Comparison of ENCODE assay signal across 19 cellular contexts in genomic region chr2:42973771-42974170, GRCh38.
A peak's percentile ranks its signal among the peaks of the same experiment; 100 is the strongest.
DNase-seq lines count a peak whose midpoint lies in the region; ATAC-seq, FAIRE-seq and TF ChIP-seq lines count a peak whose summit lies in the region.
"Had no signal": no experiment of that assay in that cellular context is flagged by ENCODE, and none has a peak within 500 bp of the region (broad histone marks: within the 10 kb centered on the region; RNA-seq: fewer than 3 reads in every experiment).

No MANE protein-coding gene starts in this region.

- H3K27ac Mint-ChIP-seq in astrocyte (ENCODE audit: unreplicated experiment) (no peak overlapping the region), mesothelial cell of epicardium (peak overlapping the region; percentile 83)
- H3K27ac Mint-ChIP-seq: natural killer cell treated with Interleukin-12 subunit alpha and Interleukin-12 subunit beta and Interleukin-15 and Interleukin-18, amount 100 ng/mL, for 72 hours; T-cell had no signal

- H3K79me2 ChIP-seq in astrocyte (ENCODE audit: insufficient read depth, low read length) = no peaks in the 10 kb centered on the region

- TF ChIP-seq CTCF in HEK293 (tag by site-specific recombination; IDR thresholded peaks at IDR 0.05) = no peak
- TF ChIP-seq CTCF in astrocyte (IDR thresholded peaks at IDR 0.05; ENCODE audit: insufficient read depth, low read depth, low read length) = no peak
- no peak for TF ChIP-seq CTCF in mesothelial cell of epicardium (IDR thresholded peaks at IDR 0.05; ENCODE audit: unreplicated experiment)

- H3K9ac ChIP-seq in astrocyte (ENCODE audit: low read length) (no peak overlapping the region), stomach smooth muscle (ENCODE audit: low read length in 2 of 2) (no peak overlapping the region)

- no peak overlapping the region for H3K27ac ChIP-seq in HEK293 (ENCODE audit: extremely low read depth, low read depth, low read length)
- H3K27ac ChIP-seq in astrocyte (ENCODE audit: low read depth, low read length) = no peak overlapping the region
- peak overlapping the region; percentile 41 for H3K27ac ChIP-seq in stomach smooth muscle (ENCODE audit: low read length)

- POLR2A ChIA-PET in HEK293 (lab: Yijun Ruan, JAX) = interaction anchor here (0.5 to 1.6 kb wide), 3 partner anchors 8 to 525 kb away, joined by 5 to 9 read pairs (median 8); partner anchors contain the start of gene ZFP36L2

- H3K27me3 ChIP-seq in astrocyte (ENCODE audit: insufficient read depth, low read length) = no peaks in the 10 kb centered on the region
- no peaks in the 10 kb centered on the region for H3K27me3 ChIP-seq in stomach smooth muscle (ENCODE audit: control insufficient read depth in 1 of 2, insufficient read depth in 2 of 2, low read length in 2 of 2)
- H3K27me3 ChIP-seq: colonic mucosa, Peyer's patch had no signal

- no peak overlapping the region for H3K4me2 ChIP-seq in astrocyte (ENCODE audit: low read length)

- H3K4me1 ChIP-seq in HEK293 (ENCODE audit: control insufficient read depth, insufficient read depth, low read length) (no peaks in the 10 kb centered on the region), astrocyte (ENCODE audit: insufficient read depth, low read length) (peaks cover 34% of the 10 kb centered on the region), stomach smooth muscle (ENCODE audit: control insufficient read depth, insufficient read depth, low read length) (peaks cover 26% of the 10 kb centered on the region)

- DNase-seq in astrocyte (ENCODE audit: low read depth) (no peak), mesothelial cell of epicardium (ENCODE audit: low spot score in 2 of 2, unreplicated experiment in 2 of 2) (no peak), DMS 273 (lab: John Stamatoyannopoulos, UW; ENCODE audit: unreplicated experiment) (no peak), NCI-H2227 treated with DMSO at 0.1 percent for 48 hours (lab: John Stamatoyannopoulos, UW) (no peak)
- DNase-seq: activated gamma-delta T cell; amygdala; C1 segment of cervical spinal cord; colonic mucosa; immature natural killer cell; lower lobe of right lung; NCI-H2107; stimulated activated CD4-positive, alpha-beta T cell treated with anti-CD3 and anti-CD28 coated beads, Interleukin-2, amount 100 ng/mL, for 24 hours; T-cell had no signal

- no peaks in the 10 kb centered on the region for H4K20me1 ChIP-seq in astrocyte (ENCODE audit: insufficient read depth, low read length)

- no peak overlapping the region for H3K4me3 ChIP-seq in HEK293 (ENCODE audit: low read depth, low read length)
- no peak overlapping the region for H3K4me3 ChIP-seq in astrocyte (ENCODE audit: insufficient read depth, low read depth, low read length)
- H3K4me3 ChIP-seq in stomach smooth muscle (ENCODE audit: low read length in 2 of 2) = no peak overlapping the region
- H3K4me3 ChIP-seq: colonic mucosa, K562, lower lobe of right lung, Peyer's patch had no signal

- no peak for FAIRE-seq in astrocyte (lab: Jason Lieb, UNC)
- FAIRE-seq: K562 had no signal

- no peak overlapping the region for H2AFZ ChIP-seq in astrocyte (ENCODE audit: low read depth, low read length)

- H3K27me3 Mint-ChIP-seq in astrocyte (ENCODE audit: low read depth, unreplicated experiment) (peaks cover 9% of the 10 kb centered on the region), mesothelial cell of epicardium (ENCODE audit: low read depth) (no peaks in the 10 kb centered on the region)

- H3K4me3 Mint-ChIP-seq in astrocyte (ENCODE audit: unreplicated experiment) = peak overlapping the region; percentile 45
- H3K4me3 Mint-ChIP-seq in mesothelial cell of epicardium = no peak overlapping the region
- H3K4me3 Mint-ChIP-seq: natural killer cell treated with Interleukin-12 subunit alpha and Interleukin-12 subunit beta and Interleukin-15 and Interleukin-18, amount 100 ng/mL, for 72 hours; T-cell had no signal

- no peak for ATAC-seq in GM21360 (IDR thresholded peaks at IDR 0.05; ENCODE audit: unreplicated experiment)
- ATAC-seq: K562; lower lobe of right lung; natural killer cell treated with Interleukin-12 subunit alpha and Interleukin-12 subunit beta and Interleukin-15 and Interleukin-18, amount 100 ng/mL, for 72 hours; T-cell had no signal

- no peaks in the 10 kb centered on the region for H3K36me3 Mint-ChIP-seq in astrocyte (ENCODE audit: low read depth, unreplicated experiment)
- no peaks in the 10 kb centered on the region for H3K36me3 Mint-ChIP-seq in mesothelial cell of epicardium
- H3K36me3 Mint-ChIP-seq: natural killer cell treated with Interleukin-12 subunit alpha and Interleukin-12 subunit beta and Interleukin-15 and Interleukin-18, amount 100 ng/mL, for 72 hours; T-cell had no signal

- H3K9me3 Mint-ChIP-seq in astrocyte (ENCODE audit: unreplicated experiment) (peaks cover 5% of the 10 kb centered on the region), mesothelial cell of epicardium (no peaks in the 10 kb centered on the region)
- H3K9me3 Mint-ChIP-seq: immature natural killer cell; natural killer cell treated with Interleukin-12 subunit alpha and Interleukin-12 subunit beta and Interleukin-15 and Interleukin-18, amount 100 ng/mL, for 72 hours; T-cell had no signal

- H3K4me1 Mint-ChIP-seq in astrocyte (ENCODE audit: low read depth, unreplicated experiment) (peaks cover 21% of the 10 kb centered on the region), mesothelial cell of epicardium (peaks cover 55% of the 10 kb centered on the region)

- H3K36me3 ChIP-seq in HEK293 (ENCODE audit: control insufficient read depth in 2 of 2, insufficient read depth in 1 of 2, low read length in 2 of 2) (no peaks in the 10 kb centered on the region), astrocyte (ENCODE audit: insufficient read depth, low read length) (no peaks in the 10 kb centered on the region), stomach smooth muscle (ENCODE audit: control insufficient read depth in 2 of 2, insufficient read depth in 2 of 2, low read length in 2 of 2) (no peaks in the 10 kb centered on the region)
- H3K36me3 ChIP-seq: colonic mucosa, lower lobe of right lung, Peyer's patch had no signal

- H3K9me3 ChIP-seq in HEK293 (ENCODE audit: control insufficient read depth, insufficient read depth, low read depth, low read length) (no peaks in the 10 kb centered on the region), astrocyte (ENCODE audit: insufficient read depth, low read depth, low read length) (no peaks in the 10 kb centered on the region), stomach smooth muscle (ENCODE audit: control insufficient read depth in 2 of 2, low read length in 2 of 2) (no peaks in the 10 kb centered on the region)
- H3K9me3 ChIP-seq: colonic mucosa, lower lobe of right lung, Peyer's patch had no signal

- CTCF ChIA-PET in HEK293 (lab: Yijun Ruan, JAX) = interaction anchor here (0.5 to 9.8 kb wide), 12 partner anchors 9 to 518 kb away, joined by 3 to 106 read pairs (median 5); partner anchors contain the start of gene ZFP36L2

TF ChIP-seq in HEK293, 187 proteins besides CTCF, POLR2A, EP300 and RAD21:
- TF ChIP-seq ZNF777 (tag by site-specific recombination; IDR thresholded peaks at IDR 0.05; ENCODE audit: borderline replicate concordance) (no peak), ZFHX2 (tag by site-specific recombination; conservative IDR thresholded peaks at IDR 0.05) (peak; percentile 23; the same call in 1 of the 2 replicates), ZBTB49 (tag by site-specific recombination; IDR thresholded peaks at IDR 0.05; ENCODE audit: low read depth) (no peak)
